ENCODE assay signal across 14 cellular contexts in genomic region chr5:675876-676698, GRCh38. TPM values are rescaled to one million over a fixed set of nuclear protein-coding genes. Genes with fewer than 3 reads are reported as not detected.
A peak's percentile ranks its signal among the peaks of the same experiment; 100 is the strongest.
DNase-seq lines count a peak whose midpoint lies in the region; ATAC-seq and TF ChIP-seq lines count a peak whose summit lies in the region.
"Had no signal": no experiment of that assay in that cellular context is flagged by ENCODE, and none has a peak within 500 bp of the region (broad histone marks: within the 10 kb centered on the region; RNA-seq: fewer than 3 reads in every experiment).

No MANE protein-coding gene starts in this region.

- intact Hi-C loops in left lung (cut with DNase I) = no loop called here

- no peaks in the 10 kb centered on the region for H3K9me3 Mint-ChIP-seq in activated T-cell treated with anti-CD3 and anti-CD28 coated beads, Interleukin-2, amount 50 U/mL, for 24 hours
- H3K9me3 Mint-ChIP-seq in activated T-cell treated with anti-CD3 and anti-CD28 coated beads, Interleukin-2, amount 50 U/mL, for 72 hours = no peaks in the 10 kb centered on the region
- H3K9me3 Mint-ChIP-seq: T-cell had no signal

- no peak for TF ChIP-seq CTCF in WERI-Rb-1 (IDR thresholded peaks at IDR 0.05; ENCODE audit: low read depth, low read length)
- no peak for TF ChIP-seq CTCF in left lung (IDR thresholded peaks at IDR 0.05)

- H3K36me3 ChIP-seq in WERI-Rb-1 (no peaks in the 10 kb centered on the region), left lung (no peaks in the 10 kb centered on the region)
- H3K36me3 ChIP-seq: thoracic aorta had no signal

- H3K9me3 ChIP-seq in WERI-Rb-1 (ENCODE audit: severe bottlenecking) (no peaks in the 10 kb centered on the region), left lung (no peaks in the 10 kb centered on the region)
- H3K9me3 ChIP-seq: thoracic aorta had no signal

- H3K27me3 ChIP-seq in WERI-Rb-1 (ENCODE audit: insufficient read depth, low read depth, severe bottlenecking) (peaks cover 53% of the 10 kb centered on the region), left lung (peaks cover 0 to 5% of the 10 kb centered on the region in 2 donors)

- H3K27ac Mint-ChIP-seq in activated T-cell treated with anti-CD3 and anti-CD28 coated beads, Interleukin-2, amount 50 U/mL, for 24 hours = no peak overlapping the region
- no peak overlapping the region for H3K27ac Mint-ChIP-seq in activated T-cell treated with anti-CD3 and anti-CD28 coated beads, Interleukin-2, amount 50 U/mL, for 72 hours
- H3K27ac Mint-ChIP-seq: activated naive CD8-positive, alpha-beta T cell; T-cell had no signal

- H3K36me3 Mint-ChIP-seq in activated T-cell treated with anti-CD3 and anti-CD28 coated beads, Interleukin-2, amount 50 U/mL, for 24 hours (ENCODE audit: low read depth) = no peaks in the 10 kb centered on the region
- no peaks in the 10 kb centered on the region for H3K36me3 Mint-ChIP-seq in activated T-cell treated with anti-CD3 and anti-CD28 coated beads, Interleukin-2, amount 50 U/mL, for 72 hours (ENCODE audit: insufficient read depth in 2 of 2)
- H3K36me3 Mint-ChIP-seq: activated naive CD8-positive, alpha-beta T cell; T-cell had no signal

- H3K27ac ChIP-seq in WERI-Rb-1 = no peak overlapping the region
- H3K27ac ChIP-seq in left lung = no peak overlapping the region
- peak overlapping the region; percentile 99 for H3K27ac ChIP-seq in temporal lobe (ENCODE audit: low read depth, low read length)
- H3K27ac ChIP-seq: thoracic aorta had no signal

- H3K4me3 ChIP-seq in WERI-Rb-1 (ENCODE audit: low read depth, low read length) = no peak overlapping the region
- H3K4me3 ChIP-seq in left lung = no peak overlapping the region
- H3K4me3 ChIP-seq: thoracic aorta had no signal

- DNase-seq in activated T-cell treated with anti-CD3 and anti-CD28 coated beads, Interleukin-2, amount 50 U/mL, for 24 hours = peak; percentile 27
- DNase-seq in activated T-cell treated with anti-CD3 and anti-CD28 coated beads, Interleukin-2, amount 50 U/mL, for 72 hours = no peak
- DNase-seq in WERI-Rb-1 = peak; percentile 14
- DNase-seq in left lung = peak; percentile 29 to 61
- DNase-seq in SHP77 treated with DMSO at 0.1 percent for 48 hours (lab: John Stamatoyannopoulos, UW) = no peak
- DNase-seq: IMR-90, NCI-H1417, OCI-M1 had no signal

- no peak overlapping the region for H3K4me3 Mint-ChIP-seq in activated T-cell treated with anti-CD3 and anti-CD28 coated beads, Interleukin-2, amount 50 U/mL, for 24 hours
- no peak overlapping the region for H3K4me3 Mint-ChIP-seq in activated T-cell treated with anti-CD3 and anti-CD28 coated beads, Interleukin-2, amount 50 U/mL, for 72 hours
- H3K4me3 Mint-ChIP-seq: activated naive CD8-positive, alpha-beta T cell; T-cell had no signal

- peaks cover 16% of the 10 kb centered on the region for H3K4me1 Mint-ChIP-seq in activated T-cell treated with anti-CD3 and anti-CD28 coated beads, Interleukin-2, amount 50 U/mL, for 24 hours (ENCODE audit: low read depth)
- peaks cover 11% of the 10 kb centered on the region for H3K4me1 Mint-ChIP-seq in activated T-cell treated with anti-CD3 and anti-CD28 coated beads, Interleukin-2, amount 50 U/mL, for 72 hours (ENCODE audit: low read depth)

- ATAC-seq in activated T-cell treated with anti-CD3 and anti-CD28 coated beads, Interleukin-2, amount 50 U/mL, for 72 hours (replicated peaks in 1 of 2) = no peak
- ATAC-seq in left lung = no peak
- no peak for ATAC-seq in HG02623 (IDR thresholded peaks at IDR 0.05; ENCODE audit: unreplicated experiment)
- no peak for ATAC-seq in GM21825 (IDR thresholded peaks at IDR 0.05; ENCODE audit: unreplicated experiment)
- ATAC-seq: T-cell had no signal

- peaks cover 12% of the 10 kb centered on the region for H3K27me3 Mint-ChIP-seq in activated T-cell treated with anti-CD3 and anti-CD28 coated beads, Interleukin-2, amount 50 U/mL, for 24 hours
- H3K27me3 Mint-ChIP-seq in activated T-cell treated with anti-CD3 and anti-CD28 coated beads, Interleukin-2, amount 50 U/mL, for 72 hours (ENCODE audit: low read depth) = peaks cover 6% of the 10 kb centered on the region
- H3K27me3 Mint-ChIP-seq: T-cell had no signal

- peaks cover 22 to 30% of the 10 kb centered on the region in 2 donors for H3K4me1 ChIP-seq in left lung

RNA-seq across cellular contexts. Expression of gene TPPP, which starts 17.1 kb away (rescaled TPM):
- under 1 TPM; 0.29 to 0.32 TPM for total RNA-seq in activated T-cell treated with anti-CD3 and anti-CD28 coated beads, Interleukin-2, amount 50 U/mL, for 72 hours
- total RNA-seq in left lung (10 to 100 TPM in 1 of 2 donors, 1 to 10 TPM in 1; 9.6 to 14.4 TPM), temporal lobe (12.5 TPM)

Comparison
In these comparisons a context has a peak if more than half of its experiments do, and no peak if none do; other contexts are left out.
1. DNase-seq: peak in activated T-cell treated with anti-CD3 and anti-CD28 coated beads, Interleukin-2, amount 50 U/mL, for 24 hours (single experiment), WERI-Rb-1 (single experiment) and left lung (2 of 2); none in activated T-cell treated with anti-CD3 and anti-CD28 coated beads, Interleukin-2, amount 50 U/mL, for 72 hours (0 of 2) and SHP77 treated with DMSO at 0.1 percent for 48 hours (single experiment).
2. RNA of gene TPPP, which starts 17.1 kb away (total RNA-seq): 9.6 to 14.4 TPM in left lung and 12.5 TPM in temporal lobe (single experiment); 0.29 to 0.32 TPM in activated T-cell treated with anti-CD3 and anti-CD28 coated beads, Interleukin-2, amount 50 U/mL, for 72 hours; every median in the first group is over 4 times any median in the second.